In the genomic region with DNA sequence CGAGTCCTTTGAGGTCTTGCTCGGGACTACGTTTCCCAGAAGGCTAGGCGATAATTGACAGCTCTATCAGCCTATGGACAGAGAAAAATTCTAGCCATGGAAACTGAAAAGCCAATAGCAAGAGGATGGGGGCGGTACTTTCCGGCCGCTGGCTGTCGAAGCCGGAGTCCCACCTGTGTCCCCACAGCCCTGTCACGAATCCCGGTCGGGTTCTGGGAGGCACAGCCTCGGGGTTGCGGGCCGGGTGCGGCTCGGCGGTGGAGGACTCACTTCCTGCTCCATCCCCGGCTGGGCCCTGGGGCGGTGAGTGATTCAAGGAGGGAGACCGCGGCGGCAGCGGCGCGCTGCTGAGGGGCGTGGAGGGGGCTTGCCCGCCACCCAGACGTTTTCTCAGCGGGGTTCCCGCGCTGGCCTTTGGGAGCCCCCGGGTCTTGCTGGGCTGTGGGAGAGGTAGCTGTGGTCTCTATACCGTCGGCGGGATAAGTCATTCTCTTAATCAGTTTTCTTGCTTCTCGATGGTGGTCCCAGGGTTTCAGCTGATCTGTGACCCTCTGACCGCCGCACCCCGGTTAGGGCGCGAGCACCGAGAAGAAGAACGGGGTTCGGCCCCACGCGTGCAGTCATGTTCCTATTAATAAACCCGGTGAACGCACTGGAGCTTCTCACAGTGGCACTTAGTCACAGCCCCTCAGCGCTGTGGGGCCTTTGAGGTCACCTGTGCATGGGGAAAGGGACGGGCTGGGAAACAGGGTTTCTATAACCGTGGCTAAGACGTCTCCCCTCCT, we compare ENCODE assay signal across 1 cellular context.
TF ChIP-seq lines count a peak whose summit lies in the region.

A gene (plus strand): TSS at position 176 of the 785 bp plus-strand sequence. CDS start 2,377 bp downstream, outside the sequence.

TF ChIP-seq in HepG2, 621 proteins besides CTCF, POLR2A, EP300 and RAD21 (continued from another document and continues in another):
- TF ChIP-seq, protein P1, sequence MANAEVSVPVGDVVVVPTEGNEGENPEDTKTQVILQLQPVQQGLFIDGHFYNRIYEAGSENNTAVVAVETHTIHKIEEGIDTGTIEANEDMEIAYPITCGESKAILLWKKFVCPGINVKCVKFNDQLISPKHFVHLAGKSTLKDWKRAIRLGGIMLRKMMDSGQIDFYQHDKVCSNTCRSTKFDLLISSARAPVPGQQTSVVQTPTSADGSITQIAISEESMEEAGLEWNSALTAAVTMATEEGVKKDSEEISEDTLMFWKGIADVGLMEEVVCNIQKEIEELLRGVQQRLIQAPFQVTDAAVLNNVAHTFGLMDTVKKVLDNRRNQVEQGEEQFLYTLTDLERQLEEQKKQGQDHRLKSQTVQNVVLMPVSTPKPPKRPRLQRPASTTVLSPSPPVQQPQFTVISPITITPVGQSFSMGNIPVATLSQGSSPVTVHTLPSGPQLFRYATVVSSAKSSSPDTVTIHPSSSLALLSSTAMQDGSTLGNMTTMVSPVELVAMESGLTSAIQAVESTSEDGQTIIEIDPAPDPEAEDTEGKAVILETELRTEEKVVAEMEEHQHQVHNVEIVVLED (CRISPR knock-in tag; IDR thresholded peaks at IDR 0.05; ENCODE audit: borderline replicate concordance): 0 out of 2 replicates have a peak, but pooled peaks have one; percentile 14
- TF ChIP-seq ZNF333 (CRISPR knock-in tag; IDR thresholded peaks at IDR 0.05; ENCODE audit: borderline replicate concordance) (no peak), ZNF335 (CRISPR knock-in tag; IDR thresholded peaks at IDR 0.05) (peak; percentile 11; the same call in 1 of the 2 replicates), TCF12 (IDR thresholded peaks at IDR 0.05) (no peak), TCF12 (CRISPR knock-in tag; IDR thresholded peaks at IDR 0.05) (no peak), ZNF788 (CRISPR knock-in tag; IDR thresholded peaks at IDR 0.05; ENCODE audit: borderline replicate concordance) (no peak), SP2 (CRISPR knock-in tag; IDR thresholded peaks at IDR 0.05) (peak; percentile 99), ZNF768 (CRISPR knock-in tag; IDR thresholded peaks at IDR 0.05) (peak; percentile 70; the same call in 1 of the 2 replicates), TMF1 (CRISPR knock-in tag; IDR thresholded peaks at IDR 0.05; ENCODE audit: low read depth) (0 out of 2 replicates have a peak, but pooled peaks have one; percentile 32), ZNF792 (CRISPR knock-in tag; IDR thresholded peaks at IDR 0.05) (no peak), HNF4G (IDR thresholded peaks at IDR 0.05; ENCODE audit: borderline replicate concordance, low read depth, low read length) (no peak), HNF4G (CRISPR knock-in tag; IDR thresholded peaks at IDR 0.05; ENCODE audit: borderline replicate concordance, low read depth) (no peak), FOXK1 (CRISPR knock-in tag; IDR thresholded peaks at IDR 0.05; ENCODE audit: borderline replicate concordance, low read depth) (peak; percentile 49; the same call in 1 of the 2 replicates), PITX1 (CRISPR knock-in tag; IDR thresholded peaks at IDR 0.05) (no peak), MED13 (CRISPR knock-in tag; IDR thresholded peaks at IDR 0.05) (no peak), ZNF382 (CRISPR knock-in tag; IDR thresholded peaks at IDR 0.05; ENCODE audit: borderline replicate concordance) (no peak), ESRRA (CRISPR knock-in tag; IDR thresholded peaks at IDR 0.05; ENCODE audit: low read depth) (0 out of 2 replicates have a peak, but pooled peaks have one; percentile 26), SYNCRIP (IDR thresholded peaks at IDR 0.05; ENCODE audit: insufficient read depth, low read depth, low read length) (no peak), PHB2 (IDR thresholded peaks at IDR 0.05; ENCODE audit: partially characterized antibody) (no peak), JARID2 (CRISPR knock-in tag; IDR thresholded peaks at IDR 0.05; ENCODE audit: insufficient replicate concordance) (peak; percentile 45), ZNF44 (CRISPR knock-in tag; IDR thresholded peaks at IDR 0.05) (no peak; the same call in 1 of the 2 replicates), ARNT2 (CRISPR knock-in tag; IDR thresholded peaks at IDR 0.05; ENCODE audit: low read depth) (0 out of 2 replicates have a peak, but pooled peaks have one; percentile 31), RBFOX2 (IDR thresholded peaks at IDR 0.05; ENCODE audit: low read depth, low read length) (peak; percentile 44; the same call in 1 of the 2 replicates), ZNF550 (CRISPR knock-in tag; IDR thresholded peaks at IDR 0.05; ENCODE audit: borderline replicate concordance) (no peak), NFYB (CRISPR knock-in tag; IDR thresholded peaks at IDR 0.05) (peak; percentile 99), ZSCAN9 (CRISPR knock-in tag; IDR thresholded peaks at IDR 0.05; ENCODE audit: borderline replicate concordance) (no peak)
- TF ChIP-seq, protein P2, sequence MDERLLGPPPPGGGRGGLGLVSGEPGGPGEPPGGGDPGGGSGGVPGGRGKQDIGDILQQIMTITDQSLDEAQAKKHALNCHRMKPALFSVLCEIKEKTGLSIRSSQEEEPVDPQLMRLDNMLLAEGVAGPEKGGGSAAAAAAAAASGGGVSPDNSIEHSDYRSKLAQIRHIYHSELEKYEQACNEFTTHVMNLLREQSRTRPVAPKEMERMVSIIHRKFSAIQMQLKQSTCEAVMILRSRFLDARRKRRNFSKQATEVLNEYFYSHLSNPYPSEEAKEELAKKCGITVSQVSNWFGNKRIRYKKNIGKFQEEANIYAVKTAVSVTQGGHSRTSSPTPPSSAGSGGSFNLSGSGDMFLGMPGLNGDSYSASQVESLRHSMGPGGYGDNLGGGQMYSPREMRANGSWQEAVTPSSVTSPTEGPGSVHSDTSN (CRISPR knock-in tag; IDR thresholded peaks at IDR 0.05): peak; percentile 97
- TF ChIP-seq, protein P3, sequence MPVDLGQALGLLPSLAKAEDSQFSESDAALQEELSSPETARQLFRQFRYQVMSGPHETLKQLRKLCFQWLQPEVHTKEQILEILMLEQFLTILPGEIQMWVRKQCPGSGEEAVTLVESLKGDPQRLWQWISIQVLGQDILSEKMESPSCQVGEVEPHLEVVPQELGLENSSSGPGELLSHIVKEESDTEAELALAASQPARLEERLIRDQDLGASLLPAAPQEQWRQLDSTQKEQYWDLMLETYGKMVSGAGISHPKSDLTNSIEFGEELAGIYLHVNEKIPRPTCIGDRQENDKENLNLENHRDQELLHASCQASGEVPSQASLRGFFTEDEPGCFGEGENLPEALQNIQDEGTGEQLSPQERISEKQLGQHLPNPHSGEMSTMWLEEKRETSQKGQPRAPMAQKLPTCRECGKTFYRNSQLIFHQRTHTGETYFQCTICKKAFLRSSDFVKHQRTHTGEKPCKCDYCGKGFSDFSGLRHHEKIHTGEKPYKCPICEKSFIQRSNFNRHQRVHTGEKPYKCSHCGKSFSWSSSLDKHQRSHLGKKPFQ (CRISPR knock-in tag; IDR thresholded peaks at IDR 0.05; ENCODE audit: insufficient replicate concordance): no peak
- TF ChIP-seq, protein P4, sequence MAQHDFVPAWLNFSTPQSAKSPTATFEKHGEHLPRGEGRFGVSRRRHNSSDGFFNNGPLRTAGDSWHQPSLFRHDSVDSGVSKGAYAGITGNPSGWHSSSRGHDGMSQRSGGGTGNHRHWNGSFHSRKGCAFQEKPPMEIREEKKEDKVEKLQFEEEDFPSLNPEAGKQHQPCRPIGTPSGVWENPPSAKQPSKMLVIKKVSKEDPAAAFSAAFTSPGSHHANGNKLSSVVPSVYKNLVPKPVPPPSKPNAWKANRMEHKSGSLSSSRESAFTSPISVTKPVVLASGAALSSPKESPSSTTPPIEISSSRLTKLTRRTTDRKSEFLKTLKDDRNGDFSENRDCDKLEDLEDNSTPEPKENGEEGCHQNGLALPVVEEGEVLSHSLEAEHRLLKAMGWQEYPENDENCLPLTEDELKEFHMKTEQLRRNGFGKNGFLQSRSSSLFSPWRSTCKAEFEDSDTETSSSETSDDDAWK (CRISPR knock-in tag; IDR thresholded peaks at IDR 0.05): no peak
- TF ChIP-seq, protein P5, sequence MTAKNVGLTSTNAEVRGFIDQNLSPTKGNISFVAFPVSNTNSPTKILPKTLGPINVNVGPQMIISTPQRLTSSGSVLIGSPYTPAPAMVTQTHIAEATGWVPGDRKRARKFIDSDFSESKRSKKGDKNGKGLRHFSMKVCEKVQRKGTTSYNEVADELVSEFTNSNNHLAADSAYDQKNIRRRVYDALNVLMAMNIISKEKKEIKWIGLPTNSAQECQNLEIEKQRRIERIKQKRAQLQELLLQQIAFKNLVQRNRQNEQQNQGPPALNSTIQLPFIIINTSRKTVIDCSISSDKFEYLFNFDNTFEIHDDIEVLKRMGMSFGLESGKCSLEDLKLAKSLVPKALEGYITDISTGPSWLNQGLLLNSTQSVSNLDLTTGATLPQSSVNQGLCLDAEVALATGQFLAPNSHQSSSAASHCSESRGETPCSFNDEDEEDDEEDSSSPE (CRISPR knock-in tag; IDR thresholded peaks at IDR 0.05): 0 out of 2 replicates have a peak, but pooled peaks have one; percentile 10
- TF ChIP-seq, protein P6, sequence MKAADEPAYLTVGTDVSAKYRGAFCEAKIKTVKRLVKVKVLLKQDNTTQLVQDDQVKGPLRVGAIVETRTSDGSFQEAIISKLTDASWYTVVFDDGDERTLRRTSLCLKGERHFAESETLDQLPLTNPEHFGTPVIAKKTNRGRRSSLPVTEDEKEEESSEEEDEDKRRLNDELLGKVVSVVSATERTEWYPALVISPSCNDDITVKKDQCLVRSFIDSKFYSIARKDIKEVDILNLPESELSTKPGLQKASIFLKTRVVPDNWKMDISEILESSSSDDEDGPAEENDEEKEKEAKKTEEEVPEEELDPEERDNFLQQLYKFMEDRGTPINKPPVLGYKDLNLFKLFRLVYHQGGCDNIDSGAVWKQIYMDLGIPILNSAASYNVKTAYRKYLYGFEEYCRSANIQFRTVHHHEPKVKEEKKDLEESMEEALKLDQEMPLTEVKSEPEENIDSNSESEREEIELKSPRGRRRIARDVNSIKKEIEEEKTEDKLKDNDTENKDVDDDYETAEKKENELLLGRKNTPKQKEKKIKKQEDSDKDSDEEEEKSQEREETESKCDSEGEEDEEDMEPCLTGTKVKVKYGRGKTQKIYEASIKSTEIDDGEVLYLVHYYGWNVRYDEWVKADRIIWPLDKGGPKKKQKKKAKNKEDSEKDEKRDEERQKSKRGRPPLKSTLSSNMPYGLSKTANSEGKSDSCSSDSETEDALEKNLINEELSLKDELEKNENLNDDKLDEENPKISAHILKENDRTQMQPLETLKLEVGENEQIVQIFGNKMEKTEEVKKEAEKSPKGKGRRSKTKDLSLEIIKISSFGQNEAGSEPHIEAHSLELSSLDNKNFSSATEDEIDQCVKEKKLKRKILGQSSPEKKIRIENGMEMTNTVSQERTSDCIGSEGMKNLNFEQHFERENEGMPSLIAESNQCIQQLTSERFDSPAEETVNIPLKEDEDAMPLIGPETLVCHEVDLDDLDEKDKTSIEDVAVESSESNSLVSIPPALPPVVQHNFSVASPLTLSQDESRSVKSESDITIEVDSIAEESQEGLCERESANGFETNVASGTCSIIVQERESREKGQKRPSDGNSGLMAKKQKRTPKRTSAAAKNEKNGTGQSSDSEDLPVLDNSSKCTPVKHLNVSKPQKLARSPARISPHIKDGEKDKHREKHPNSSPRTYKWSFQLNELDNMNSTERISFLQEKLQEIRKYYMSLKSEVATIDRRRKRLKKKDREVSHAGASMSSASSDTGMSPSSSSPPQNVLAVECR (CRISPR knock-in tag; IDR thresholded peaks at IDR 0.05; ENCODE audit: borderline replicate concordance): peak; percentile 75
- TF ChIP-seq, protein P7, sequence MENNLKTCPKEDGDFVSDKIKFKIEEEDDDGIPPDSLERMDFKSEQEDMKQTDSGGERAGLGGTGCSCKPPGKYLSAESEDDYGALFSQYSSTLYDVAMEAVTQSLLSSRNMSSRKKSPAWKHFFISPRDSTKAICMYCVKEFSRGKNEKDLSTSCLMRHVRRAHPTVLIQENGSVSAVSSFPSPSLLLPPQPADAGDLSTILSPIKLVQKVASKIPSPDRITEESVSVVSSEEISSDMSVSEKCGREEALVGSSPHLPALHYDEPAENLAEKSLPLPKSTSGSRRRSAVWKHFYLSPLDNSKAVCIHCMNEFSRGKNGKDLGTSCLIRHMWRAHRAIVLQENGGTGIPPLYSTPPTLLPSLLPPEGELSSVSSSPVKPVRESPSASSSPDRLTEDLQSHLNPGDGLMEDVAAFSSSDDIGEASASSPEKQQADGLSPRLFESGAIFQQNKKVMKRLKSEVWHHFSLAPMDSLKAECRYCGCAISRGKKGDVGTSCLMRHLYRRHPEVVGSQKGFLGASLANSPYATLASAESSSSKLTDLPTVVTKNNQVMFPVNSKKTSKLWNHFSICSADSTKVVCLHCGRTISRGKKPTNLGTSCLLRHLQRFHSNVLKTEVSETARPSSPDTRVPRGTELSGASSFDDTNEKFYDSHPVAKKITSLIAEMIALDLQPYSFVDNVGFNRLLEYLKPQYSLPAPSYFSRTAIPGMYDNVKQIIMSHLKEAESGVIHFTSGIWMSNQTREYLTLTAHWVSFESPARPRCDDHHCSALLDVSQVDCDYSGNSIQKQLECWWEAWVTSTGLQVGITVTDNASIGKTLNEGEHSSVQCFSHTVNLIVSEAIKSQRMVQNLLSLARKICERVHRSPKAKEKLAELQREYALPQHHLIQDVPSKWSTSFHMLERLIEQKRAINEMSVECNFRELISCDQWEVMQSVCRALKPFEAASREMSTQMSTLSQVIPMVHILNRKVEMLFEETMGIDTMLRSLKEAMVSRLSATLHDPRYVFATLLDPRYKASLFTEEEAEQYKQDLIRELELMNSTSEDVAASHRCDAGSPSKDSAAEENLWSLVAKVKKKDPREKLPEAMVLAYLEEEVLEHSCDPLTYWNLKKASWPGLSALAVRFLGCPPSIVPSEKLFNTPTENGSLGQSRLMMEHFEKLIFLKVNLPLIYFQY (CRISPR knock-in tag; IDR thresholded peaks at IDR 0.05; ENCODE audit: borderline replicate concordance): peak; percentile 39; the same call in 1 of the 2 replicates
- TF ChIP-seq, protein P8, sequence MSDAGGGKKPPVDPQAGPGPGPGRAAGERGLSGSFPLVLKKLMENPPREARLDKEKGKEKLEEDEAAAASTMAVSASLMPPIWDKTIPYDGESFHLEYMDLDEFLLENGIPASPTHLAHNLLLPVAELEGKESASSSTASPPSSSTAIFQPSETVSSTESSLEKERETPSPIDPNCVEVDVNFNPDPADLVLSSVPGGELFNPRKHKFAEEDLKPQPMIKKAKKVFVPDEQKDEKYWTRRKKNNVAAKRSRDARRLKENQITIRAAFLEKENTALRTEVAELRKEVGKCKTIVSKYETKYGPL (CRISPR knock-in tag; IDR thresholded peaks at IDR 0.05): no peak
- TF ChIP-seq, protein P9, sequence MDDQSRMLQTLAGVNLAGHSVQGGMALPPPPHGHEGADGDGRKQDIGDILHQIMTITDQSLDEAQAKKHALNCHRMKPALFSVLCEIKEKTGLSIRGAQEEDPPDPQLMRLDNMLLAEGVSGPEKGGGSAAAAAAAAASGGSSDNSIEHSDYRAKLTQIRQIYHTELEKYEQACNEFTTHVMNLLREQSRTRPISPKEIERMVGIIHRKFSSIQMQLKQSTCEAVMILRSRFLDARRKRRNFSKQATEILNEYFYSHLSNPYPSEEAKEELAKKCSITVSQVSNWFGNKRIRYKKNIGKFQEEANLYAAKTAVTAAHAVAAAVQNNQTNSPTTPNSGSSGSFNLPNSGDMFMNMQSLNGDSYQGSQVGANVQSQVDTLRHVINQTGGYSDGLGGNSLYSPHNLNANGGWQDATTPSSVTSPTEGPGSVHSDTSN (CRISPR knock-in tag; IDR thresholded peaks at IDR 0.05; ENCODE audit: borderline replicate concordance): no peak
- TF ChIP-seq, protein P10, sequence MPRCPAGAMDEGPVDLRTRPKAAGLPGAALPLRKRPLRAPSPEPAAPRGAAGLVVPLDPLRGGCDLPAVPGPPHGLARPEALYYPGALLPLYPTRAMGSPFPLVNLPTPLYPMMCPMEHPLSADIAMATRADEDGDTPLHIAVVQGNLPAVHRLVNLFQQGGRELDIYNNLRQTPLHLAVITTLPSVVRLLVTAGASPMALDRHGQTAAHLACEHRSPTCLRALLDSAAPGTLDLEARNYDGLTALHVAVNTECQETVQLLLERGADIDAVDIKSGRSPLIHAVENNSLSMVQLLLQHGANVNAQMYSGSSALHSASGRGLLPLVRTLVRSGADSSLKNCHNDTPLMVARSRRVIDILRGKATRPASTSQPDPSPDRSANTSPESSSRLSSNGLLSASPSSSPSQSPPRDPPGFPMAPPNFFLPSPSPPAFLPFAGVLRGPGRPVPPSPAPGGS (CRISPR knock-in tag; IDR thresholded peaks at IDR 0.05): peak; percentile 67
